11 cellular contexts compared by ENCODE assay signal in genomic region chr1:108947871-108948525, GRCh38. TPM values are rescaled to one million over a fixed set of nuclear protein-coding genes. Genes with fewer than 3 reads are reported as not detected.
A peak's percentile ranks its signal among the peaks of the same experiment; 100 is the strongest.
DNase-seq lines count a peak whose midpoint lies in the region; ATAC-seq and TF ChIP-seq lines count a peak whose summit lies in the region.
"Had no signal": no experiment of that assay in that cellular context is flagged by ENCODE, and none has a peak within 500 bp of the region (broad histone marks: within the 10 kb centered on the region; RNA-seq: fewer than 3 reads in every experiment).

No MANE protein-coding gene starts in this region.

- no peak for TF ChIP-seq CTCF in heart left ventricle (IDR thresholded peaks at IDR 0.05)
- TF ChIP-seq CTCF in fibroblast of mammary gland (conservative IDR thresholded peaks at IDR 0.05; ENCODE audit: control insufficient read depth, insufficient read depth, low read depth, low read length) = no peak
- TF ChIP-seq CTCF in GM13977 (IDR thresholded peaks at IDR 0.05; ENCODE audit: extremely low read depth, insufficient read depth, missing control alignments) = no peak
- no peak for TF ChIP-seq CTCF in CD4-positive, alpha-beta T cell (IDR thresholded peaks at IDR 0.05)

- H3K36me3 Mint-ChIP-seq in CD4-positive, alpha-beta T cell (ENCODE audit: low read depth) = peaks cover 61% of the 10 kb centered on the region

- 30 to 34% (median 34%) methylated on average over 6 of the region's 6 CpGs for WGBS in heart left ventricle, 4 donors
- 24 to 50% methylated on average over 1 to 2 of the region's 6 CpGs for WGBS in mesodermal cell (ENCODE audit: insufficient coverage in 2 of 2), 2 experiments

- POLR2A ChIA-PET in CD4-positive, alpha-beta T cell (lab: Charles Lee) = interaction anchor here (2.6 kb wide), 1 partner anchor 15 kb away, joined by 8 read pairs; the partner anchor contains the start of gene CLCC1

- DNase-seq in heart left ventricle (no peak), cardiac septum (ENCODE audit: low spot score) (no peak), fibroblast of mammary gland (ENCODE audit: low read depth) (peak; percentile 20), GM13977 (ENCODE audit: low spot score) (no peak)
- no peak for DNase-seq in CD4-positive, alpha-beta T cell
- DNase-seq: activated CD4-positive, alpha-beta T cell treated with anti-CD3 and anti-CD28 coated beads for 4 hours; NCI-H1436 treated with DMSO at 0.1 percent for 48 hours had no signal

- peaks cover 0 to 56% (median 41%) of the 10 kb centered on the region in 9 donors for H3K36me3 ChIP-seq in heart left ventricle
- H3K36me3 ChIP-seq in mesodermal cell (ENCODE audit: control insufficient read depth, insufficient read depth, low read length) = peaks cover 34% of the 10 kb centered on the region

- no peaks in the 10 kb centered on the region for H3K27me3 ChIP-seq in heart left ventricle
- H3K27me3 ChIP-seq in CD4-positive, alpha-beta T cell (ENCODE audit: control insufficient read depth, insufficient read depth, low read length) = no peaks in the 10 kb centered on the region

- in situ Hi-C loops in GM13977 (cut with MboI; ENCODE audit: low pct_unique_long_range_greater_than_20kb, low sequenced_read_pairs, unreplicated experiment) = no loop called here

- CTCF ChIA-PET in CD4-positive, alpha-beta T cell (lab: Charles Lee) = no interaction called here

- H3K27me3 Mint-ChIP-seq in CD4-positive, alpha-beta T cell = no peaks in the 10 kb centered on the region

- H3K4me1 ChIP-seq in heart left ventricle (peaks cover 0 to 14% (median 8%) of the 10 kb centered on the region in 12 donors), mesodermal cell (ENCODE audit: control insufficient read depth, insufficient read depth, low read length, poor library complexity, severe bottlenecking) (no peaks in the 10 kb centered on the region)

- H3K27ac Mint-ChIP-seq in CD4-positive, alpha-beta T cell = no peak overlapping the region
- H3K27ac Mint-ChIP-seq: activated naive CD4-positive, alpha-beta T cell treated with anti-CD3 and anti-CD28 coated beads, Interleukin-2, amount 50 U/mL, for 72 hours had no signal

- ATAC-seq in heart left ventricle = peak in 3 of 4 donors; percentile 32 to 45 (median 36)
- ATAC-seq in CD4-positive, alpha-beta T cell (ENCODE audit: poor library complexity) = no peak
- ATAC-seq in HG03095 (IDR thresholded peaks at IDR 0.05; ENCODE audit: unreplicated experiment) = no peak
- no peak for ATAC-seq in HG03439 (IDR thresholded peaks at IDR 0.05; ENCODE audit: unreplicated experiment)
- ATAC-seq: activated naive CD4-positive, alpha-beta T cell treated with anti-CD3 and anti-CD28 coated beads, Interleukin-2, amount 50 U/mL, for 72 hours had no signal

- H3K27ac ChIP-seq in heart left ventricle (no peak overlapping the region), mesodermal cell (ENCODE audit: low read depth, low read length, severe bottlenecking) (peak overlapping the region; percentile 47)
- H3K27ac ChIP-seq in CD4-positive, alpha-beta T cell (ENCODE audit: low read depth, low read length) = no peak overlapping the region

- H3K4me3 ChIP-seq in heart left ventricle = no peak overlapping the region
- H3K4me3 ChIP-seq in fibroblast of mammary gland (ENCODE audit: control insufficient read depth, low read depth, low read length) = no peak overlapping the region
- H3K4me3 ChIP-seq in mesodermal cell (ENCODE audit: extremely low read depth, insufficient read depth, low read length, poor library complexity, severe bottlenecking) = no peak overlapping the region

- no peak overlapping the region for H3K4me3 Mint-ChIP-seq in CD4-positive, alpha-beta T cell

- H3K4me1 Mint-ChIP-seq in CD4-positive, alpha-beta T cell (ENCODE audit: low read depth) = peaks cover 17% of the 10 kb centered on the region

- no peak for TF ChIP-seq POLR2A in heart left ventricle (IDR thresholded peaks at IDR 0.05)

- no peaks in the 10 kb centered on the region for H3K9me3 Mint-ChIP-seq in CD4-positive, alpha-beta T cell
- H3K9me3 Mint-ChIP-seq: activated naive CD4-positive, alpha-beta T cell treated with anti-CD3 and anti-CD28 coated beads, Interleukin-2, amount 50 U/mL, for 72 hours had no signal

- H3K9me3 ChIP-seq in heart left ventricle (no peaks in the 10 kb centered on the region), mesodermal cell (ENCODE audit: control insufficient read depth, low read length) (no peaks in the 10 kb centered on the region)
- H3K9me3 ChIP-seq in CD4-positive, alpha-beta T cell (ENCODE audit: control insufficient read depth, low read length) = no peaks in the 10 kb centered on the region

- intact Hi-C loops in heart left ventricle (cut with DNase I) = loop anchor here in 1 of 10 donors (5.0 kb wide), 1 partner anchor 164 kb away; the partner anchor contains the start of gene ELAPOR1
- intact Hi-C loops in cardiac septum (cut with DNase I) = no loop called here
- intact Hi-C loops in CD4-positive, alpha-beta T cell (cut with DNase I, micrococcal nuclease) = no loop called here

RNA-seq across cellular contexts. Expression of gene CLCC1, which starts 15.3 kb away (rescaled TPM):
- total RNA-seq in heart left ventricle (10 to 100 TPM; 21.6 to 33.0 (median 27.9) TPM), cardiac septum (24.7 TPM)
- polyA plus RNA-seq in heart left ventricle = 10 to 100 TPM in 1 of 2 donors, 1 to 10 TPM in 1; 7.9 to 19.5 TPM
- polyA plus RNA-seq in mesodermal cell (2013, experiment 1 of 2) = 15.3 TPM
- polyA plus RNA-seq in mesodermal cell (2013, experiment 2 of 2) = 15.0 TPM
- 1 to 10 TPM; 8.6 to 9.1 TPM for total RNA-seq in CD4-positive, alpha-beta T cell

Comparison
In these comparisons a context has a peak if more than half of its experiments do, and no peak if none do; other contexts are left out.
1. ATAC-seq: peak in heart left ventricle (3 of 4); none in CD4-positive, alpha-beta T cell (single experiment), HG03095 (single experiment) and HG03439 (single experiment).